In genomic region chr4:114287079-114287696, GRCh38 we compare ENCODE assay signal across 1 cellular context.
A peak's percentile ranks its signal among the peaks of the same experiment; 100 is the strongest.
TF ChIP-seq lines count a peak whose summit lies in the region.

No MANE protein-coding gene starts in this region.

TF ChIP-seq in HepG2, 621 proteins besides CTCF, POLR2A, EP300 and RAD21 (continued from another document and continues in another):
- TF ChIP-seq ERF (CRISPR knock-in tag; IDR thresholded peaks at IDR 0.05): 0 out of 2 replicates have a peak, but pooled peaks have one; percentile 37
- peak; percentile 91 for TF ChIP-seq SALL1 (CRISPR knock-in tag; IDR thresholded peaks at IDR 0.05)
- TF ChIP-seq MLLT10 (CRISPR knock-in tag; IDR thresholded peaks at IDR 0.05): no peak
- no peak for TF ChIP-seq ZNF598 (CRISPR knock-in tag; IDR thresholded peaks at IDR 0.05; ENCODE audit: borderline replicate concordance)
- TF ChIP-seq HHEX (CRISPR knock-in tag; IDR thresholded peaks at IDR 0.05): peak; percentile 44; the same call in 1 of the 2 replicates
- no peak for TF ChIP-seq SMAD1 (CRISPR knock-in tag; IDR thresholded peaks at IDR 0.05; ENCODE audit: borderline replicate concordance, low read depth)
- TF ChIP-seq ZNF44 (CRISPR knock-in tag; IDR thresholded peaks at IDR 0.05): no peak
- TF ChIP-seq RERE (CRISPR knock-in tag; IDR thresholded peaks at IDR 0.05; ENCODE audit: low read depth): no peak
- no peak for TF ChIP-seq TEAD2 (CRISPR knock-in tag; IDR thresholded peaks at IDR 0.05)
- TF ChIP-seq KDM6A (CRISPR knock-in tag; IDR thresholded peaks at IDR 0.05; ENCODE audit: low read depth): peak; percentile 82
- TF ChIP-seq CBX2 (IDR thresholded peaks at IDR 0.05; ENCODE audit: low read depth, low read length): no peak
- TF ChIP-seq CBX2 (CRISPR knock-in tag; IDR thresholded peaks at IDR 0.05; ENCODE audit: low read depth): no peak
- peak; percentile 70 for TF ChIP-seq ARID5B (CRISPR knock-in tag; IDR thresholded peaks at IDR 0.05)
- no peak for TF ChIP-seq HMGXB3 (CRISPR knock-in tag; IDR thresholded peaks at IDR 0.05; ENCODE audit: borderline replicate concordance)
- peak; percentile 30; the same call in 1 of the 2 replicates for TF ChIP-seq ZMYM3 (CRISPR knock-in tag; IDR thresholded peaks at IDR 0.05)
- TF ChIP-seq ZBTB3 (CRISPR knock-in tag; IDR thresholded peaks at IDR 0.05; ENCODE audit: borderline replicate concordance, low read depth): no peak
- TF ChIP-seq ZSCAN20 (CRISPR knock-in tag; IDR thresholded peaks at IDR 0.05; ENCODE audit: borderline replicate concordance): no peak
- TF ChIP-seq ZNF777 (CRISPR knock-in tag; IDR thresholded peaks at IDR 0.05): no peak
- peak; percentile 43; the same call in 1 of the 2 replicates for TF ChIP-seq GABPB1 (CRISPR knock-in tag; IDR thresholded peaks at IDR 0.05)
- peak; percentile 63 for TF ChIP-seq KAT8 (CRISPR knock-in tag; IDR thresholded peaks at IDR 0.05)
- TF ChIP-seq DBP (CRISPR knock-in tag; IDR thresholded peaks at IDR 0.05; ENCODE audit: not compliant biosample characterization): no peak
- peak; percentile 78 for TF ChIP-seq POGZ (CRISPR knock-in tag; IDR thresholded peaks at IDR 0.05)
- no peak for TF ChIP-seq FOXM1 (CRISPR knock-in tag; IDR thresholded peaks at IDR 0.05)
- no peak for TF ChIP-seq ZFP36L2 (CRISPR knock-in tag; IDR thresholded peaks at IDR 0.05)
- TF ChIP-seq PHF8 (CRISPR knock-in tag; IDR thresholded peaks at IDR 0.05): peak; percentile 44; the same call in 1 of the 2 replicates
- peak; percentile 64 for TF ChIP-seq ZMYM4 (CRISPR knock-in tag; IDR thresholded peaks at IDR 0.05)
- no peak for TF ChIP-seq ZNF800 (CRISPR knock-in tag; IDR thresholded peaks at IDR 0.05)
- TF ChIP-seq KLF9 (CRISPR knock-in tag; IDR thresholded peaks at IDR 0.05; ENCODE audit: low read depth): no peak
- TF ChIP-seq ZNF335 (CRISPR knock-in tag; IDR thresholded peaks at IDR 0.05): 0 out of 2 replicates have a peak, but pooled peaks have one; percentile 30
- no peak for TF ChIP-seq GMEB1 (CRISPR knock-in tag; IDR thresholded peaks at IDR 0.05; ENCODE audit: borderline replicate concordance)
- peak; percentile 76; the same call in 1 of the 2 replicates for TF ChIP-seq FOXO1 (CRISPR knock-in tag; IDR thresholded peaks at IDR 0.05)
- TF ChIP-seq ZGPAT (CRISPR knock-in tag; IDR thresholded peaks at IDR 0.05): 0 out of 2 replicates have a peak, but pooled peaks have one; percentile 46
- TF ChIP-seq HDAC2 (CRISPR knock-in tag; IDR thresholded peaks at IDR 0.05): peak; percentile 43; the same call in 1 of the 2 replicates
